ENCODE assay signal across 8 cellular contexts in genomic region chr1:205318231-205318991, GRCh38. TPM values are rescaled to one million over a fixed set of nuclear protein-coding genes. Genes with fewer than 3 reads are reported as not detected.
DNase-seq lines count a peak whose midpoint lies in the region; TF ChIP-seq lines count a peak whose summit lies in the region.

No MANE protein-coding gene starts in this region.

- no TSS peak for BruUV-seq in A673 (replicated peaks; lab: Mats Ljungman, UMichigan)

- H3K36me3 ChIP-seq in iPS-18a (ENCODE audit: control insufficient read depth, low read depth, low read length), result no peaks in the 10 kb centered on the region
- no peaks in the 10 kb centered on the region for H3K36me3 ChIP-seq in thymus (ENCODE audit: control insufficient read depth, insufficient read depth)
- no peaks in the 10 kb centered on the region for H3K36me3 ChIP-seq in A673 (ENCODE audit: insufficient read depth, low read length, poor library complexity, severe bottlenecking)

- H3K4me1 ChIP-seq in iPS-18a (ENCODE audit: control insufficient read depth, low read depth, low read length) (peaks cover 51% of the 10 kb centered on the region), thymus (ENCODE audit: control insufficient read depth, insufficient read depth, low read length) (peaks cover 13% of the 10 kb centered on the region), A673 (ENCODE audit: insufficient read depth, low read length, poor library complexity, severe bottlenecking) (peaks cover 12% of the 10 kb centered on the region)

- H3K9ac ChIP-seq in iPS-18a (ENCODE audit: low read length), result no peak overlapping the region

- H3K27ac ChIP-seq in iPS-18a (ENCODE audit: low read length) (no peak overlapping the region), thymus (ENCODE audit: low read depth) (peak overlapping the region; percentile 33), A673 (ENCODE audit: low read depth, low read length, poor library complexity, severe bottlenecking) (no peak overlapping the region)

- peak overlapping the region; percentile 2 for H3K4me3 ChIP-seq in iPS-18a (ENCODE audit: low read length)
- no peak overlapping the region for H3K4me3 ChIP-seq in thymus (ENCODE audit: low read length)
- H3K4me3 ChIP-seq in A673 (ENCODE audit: low read depth, low read length, poor library complexity, severe bottlenecking), result no peak overlapping the region

- no peaks in the 10 kb centered on the region for H3K27me3 Mint-ChIP-seq in activated T-cell treated with anti-CD3 and anti-CD28 coated beads, Interleukin-2, amount 50 U/mL, for 24 hours

- WGBS in thymus, result 93% methylated on average over 6 of the region's 6 CpGs

- POLR2A ChIA-PET in A673 (lab: Charles Lee; ENCODE audit: low non-redundant PET), result no interaction called here

- H3K9me3 Mint-ChIP-seq in activated T-cell treated with anti-CD3 and anti-CD28 coated beads, Interleukin-2, amount 50 U/mL, for 24 hours, result no peaks in the 10 kb centered on the region

- peaks cover 81% of the 10 kb centered on the region for H3K4me1 Mint-ChIP-seq in activated T-cell treated with anti-CD3 and anti-CD28 coated beads, Interleukin-2, amount 50 U/mL, for 24 hours (ENCODE audit: low read depth)

- peak overlapping the region; percentile 48 for H3K4me3 Mint-ChIP-seq in activated T-cell treated with anti-CD3 and anti-CD28 coated beads, Interleukin-2, amount 50 U/mL, for 24 hours

- no peaks in the 10 kb centered on the region for H3K9me3 ChIP-seq in iPS-18a (ENCODE audit: control insufficient read depth, low read depth, low read length)
- no peaks in the 10 kb centered on the region for H3K9me3 ChIP-seq in thymus (ENCODE audit: control insufficient read depth)
- H3K9me3 ChIP-seq in A673 (ENCODE audit: low read depth, low read length, poor library complexity, severe bottlenecking), result no peaks in the 10 kb centered on the region

- CTCF ChIA-PET in A673 (lab: Charles Lee), result interaction anchor here (2.2 kb wide), 1 partner anchor 45 kb away, joined by 7 read pairs; no protein-coding TSS in a partner anchor

- no peak for TF ChIP-seq CTCF in A673 (conservative IDR thresholded peaks at IDR 0.05; ENCODE audit: low read depth, low read length)

- H3K36me3 Mint-ChIP-seq in activated T-cell treated with anti-CD3 and anti-CD28 coated beads, Interleukin-2, amount 50 U/mL, for 24 hours (ENCODE audit: low read depth), result peaks cover 5% of the 10 kb centered on the region

- peak overlapping the region; percentile 73 for H3K27ac Mint-ChIP-seq in activated T-cell treated with anti-CD3 and anti-CD28 coated beads, Interleukin-2, amount 50 U/mL, for 24 hours

- DNase-seq in activated T-cell treated with anti-CD3 and anti-CD28 coated beads, Interleukin-2, amount 50 U/mL, for 24 hours, result no peak
- no peak for DNase-seq in activated T-cell treated with anti-CD3 and anti-CD28 coated beads, Interleukin-2, amount 50 U/mL, for 48 hours
- DNase-seq in SHP77 treated with DMSO at 0.1 percent for 48 hours (lab: John Stamatoyannopoulos, UW) (peak; percentile 96), A673 (ENCODE audit: low spot score) (no peak), retina (no peak), GF-D8 (lab: John Stamatoyannopoulos, UW) (no peak)

- intact Hi-C loops in A673 (cut with micrococcal nuclease; ENCODE audit: unreplicated experiment), result no loop called here

- peaks cover 7% of the 10 kb centered on the region for H3K27me3 ChIP-seq in iPS-18a (ENCODE audit: control insufficient read depth, insufficient read depth, low read length)
- peaks cover 2% of the 10 kb centered on the region for H3K27me3 ChIP-seq in thymus (ENCODE audit: control insufficient read depth, insufficient read depth)
- no peaks in the 10 kb centered on the region for H3K27me3 ChIP-seq in A673 (replicated peaks; ENCODE audit: insufficient read depth, low read depth, low read length, poor library complexity)

RNA-seq across cellular contexts. Expression of gene NUAK2, which starts 3.1 kb away (rescaled TPM):
- polyA plus RNA-seq in thymus, result 4.0 TPM
- 0.45 and 0.83 TPM in 2 replicates for total RNA-seq in A673 (2021)

RNA-seq across cellular contexts. Expression of gene KLHDC8A, which starts 38.3 kb away (rescaled TPM):
- 0.50 TPM for polyA plus RNA-seq in thymus
- 0.39 TPM in 1 of 2 replicates, not detected in the other for total RNA-seq in A673 (2021)
